Comparison of ENCODE assay signal across 8 cellular contexts in the genomic region with DNA sequence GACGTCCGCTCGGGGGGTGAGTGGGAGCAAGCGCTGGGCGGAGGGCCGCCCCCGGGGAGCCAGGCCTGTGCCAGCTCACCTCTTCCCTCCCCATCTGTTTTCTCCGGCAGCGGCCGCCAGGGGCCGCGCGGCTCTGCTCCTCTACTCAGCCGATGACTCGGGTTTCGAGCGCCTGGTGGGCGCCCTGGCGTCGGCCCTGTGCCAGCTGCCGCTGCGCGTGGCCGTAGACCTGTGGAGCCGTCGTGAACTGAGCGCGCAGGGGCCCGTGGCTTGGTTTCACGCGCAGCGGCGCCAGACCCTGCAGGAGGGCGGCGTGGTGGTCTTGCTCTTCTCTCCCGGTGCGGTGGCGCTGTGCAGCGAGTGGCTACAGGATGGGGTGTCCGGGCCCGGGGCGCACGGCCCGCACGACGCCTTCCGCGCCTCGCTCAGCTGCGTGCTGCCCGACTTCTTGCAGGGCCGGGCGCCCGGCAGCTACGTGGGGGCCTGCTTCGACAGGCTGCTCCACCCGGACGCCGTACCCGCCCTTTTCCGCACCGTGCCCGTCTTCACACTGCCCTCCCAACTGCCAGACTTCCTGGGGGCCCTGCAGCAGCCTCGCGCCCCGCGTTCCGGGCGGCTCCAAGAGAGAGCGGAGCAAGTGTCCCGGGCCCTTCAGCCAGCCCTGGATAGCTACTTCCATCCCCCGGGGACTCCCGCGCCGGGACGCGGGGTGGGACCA. TPM values are rescaled to one million over a fixed set of nuclear protein-coding genes. Genes with fewer than 3 reads are reported as not detected.
DNase-seq lines count a peak whose midpoint lies in the region; ATAC-seq and TF ChIP-seq lines count a peak whose summit lies in the region.

No MANE protein-coding gene starts in this region.

- TF ChIP-seq CTCF in choroid plexus epithelial cell (conservative IDR thresholded peaks at IDR 0.05; ENCODE audit: low read depth, low read length): peak; percentile 76
- peak; percentile 56 to 77 for TF ChIP-seq CTCF in left lung (IDR thresholded peaks at IDR 0.05)

- peak overlapping the region; percentile 83 for H3K4me3 ChIP-seq in choroid plexus epithelial cell (ENCODE audit: low read depth, low read length)
- peak overlapping the region; percentile 79 to 89 for H3K4me3 ChIP-seq in left lung

- no peaks in the 10 kb centered on the region for H3K9me3 ChIP-seq in left lung

- DNase-seq in AG08395 (ENCODE audit: low spot score) (peak; percentile 77), NCI-H2196 treated with DMSO at 0.1 percent for 48 hours (lab: John Stamatoyannopoulos, UW; ENCODE audit: unreplicated experiment) (peak; percentile 45), choroid plexus epithelial cell (ENCODE audit: low read depth) (peak; percentile 88), left lung (peak; percentile 84 to 96)
- peak; percentile 82 for DNase-seq in activated CD4-positive, CD25-positive, alpha-beta regulatory T cell treated with anti-CD3 and anti-CD28 coated beads, Interleukin-2, amount 50 U/mL, for 72 hours
- DNase-seq in stimulated activated CD4-positive, alpha-beta T cell treated with anti-CD3 and anti-CD28 coated beads, Interleukin-2, amount 100 ng/mL, for 4 hours (ENCODE audit: low read depth): peak; percentile 91

- H3K27me3 ChIP-seq in left lung: no peaks in the 10 kb centered on the region

- H3K4me1 ChIP-seq in left lung: peaks cover 8 to 38% of the 10 kb centered on the region in 2 donors

- intact Hi-C loops in left lung (cut with DNase I): no loop called here

- peak; percentile 38 for TF ChIP-seq POLR2A in GM18526 (IDR thresholded peaks at IDR 0.05; ENCODE audit: extremely low read depth, insufficient read length)

- peak overlapping the region; percentile 87 to 88 for H3K27ac ChIP-seq in left lung

- peaks cover 0 to 23% of the 10 kb centered on the region in 2 donors for H3K36me3 ChIP-seq in left lung

- ATAC-seq in HG03045 (IDR thresholded peaks at IDR 0.05; ENCODE audit: unreplicated experiment) (peak; percentile 65), left lung (peak; percentile 87)

RNA-seq across cellular contexts. Expression of a gene that starts 0.6 kb away (rescaled TPM):
- 10 to 100 TPM; 29.9 to 56.8 TPM for total RNA-seq in left lung

RNA-seq across cellular contexts. Expression of a gene that starts 16.1 kb away (rescaled TPM):
- 10 to 100 TPM; 20.4 to 26.2 TPM for total RNA-seq in left lung

RNA-seq across cellular contexts. Expression of a gene that starts 19.2 kb away (rescaled TPM):
- 1 to 10 TPM; 1.8 to 2.5 TPM for total RNA-seq in left lung

RNA-seq across cellular contexts. Expression of a gene that starts 30.4 kb away (rescaled TPM):
- total RNA-seq in left lung: 10 to 100 TPM; 14.4 to 22.5 TPM

RNA-seq across cellular contexts. Expression of a gene that starts 42.6 kb away (rescaled TPM):
- total RNA-seq in left lung: 10 to 100 TPM; 25.1 to 31.8 TPM

Comparison
In these comparisons a context has a peak if more than half of its experiments do, and no peak if none do; other contexts are left out.
1. Peak in every context shown above with its lines: DNase-seq, ATAC-seq, H3K4me3 ChIP-seq and H3K27ac ChIP-seq.